1 cellular context compared by ENCODE assay signal in the genomic region with DNA sequence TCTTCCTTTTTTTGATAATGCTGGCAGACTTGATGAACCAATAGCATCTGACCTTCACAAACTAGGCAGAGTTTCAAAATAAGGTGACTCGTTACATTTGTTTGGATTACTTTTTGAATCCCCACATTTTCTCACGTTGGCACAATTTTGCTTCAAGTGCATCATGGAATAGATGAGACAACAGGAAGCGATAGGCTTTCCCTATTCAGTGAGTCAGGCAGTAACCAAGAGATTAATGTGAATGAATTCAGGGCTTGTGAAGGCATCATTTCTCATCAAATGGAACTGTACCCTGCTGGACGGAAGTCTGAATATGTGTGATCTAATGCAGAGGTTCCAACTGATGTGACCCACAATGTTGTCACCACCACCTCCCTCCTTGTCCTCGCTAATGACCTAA.
TF ChIP-seq lines count a peak whose summit lies in the region.

No MANE protein-coding gene starts in this region.

TF ChIP-seq in SK-N-SH treated with all-trans-retinoic acid at 6 μM for 48 hours, 23 proteins besides CTCF, POLR2A, EP300 and RAD21 (continued from another document):
- TF ChIP-seq, protein P1, sequence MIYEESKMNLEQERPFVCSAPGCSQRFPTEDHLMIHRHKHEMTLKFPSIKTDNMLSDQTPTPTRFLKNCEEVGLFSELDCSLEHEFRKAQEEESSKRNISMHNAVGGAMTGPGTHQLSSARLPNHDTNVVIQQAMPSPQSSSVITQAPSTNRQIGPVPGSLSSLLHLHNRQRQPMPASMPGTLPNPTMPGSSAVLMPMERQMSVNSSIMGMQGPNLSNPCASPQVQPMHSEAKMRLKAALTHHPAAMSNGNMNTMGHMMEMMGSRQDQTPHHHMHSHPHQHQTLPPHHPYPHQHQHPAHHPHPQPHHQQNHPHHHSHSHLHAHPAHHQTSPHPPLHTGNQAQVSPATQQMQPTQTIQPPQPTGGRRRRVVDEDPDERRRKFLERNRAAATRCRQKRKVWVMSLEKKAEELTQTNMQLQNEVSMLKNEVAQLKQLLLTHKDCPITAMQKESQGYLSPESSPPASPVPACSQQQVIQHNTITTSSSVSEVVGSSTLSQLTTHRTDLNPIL (CRISPR knock-in tag; IDR thresholded peaks at IDR 0.05; ENCODE audit: low read depth), result no peak
- TF ChIP-seq ZNF8 (CRISPR knock-in tag; IDR thresholded peaks at IDR 0.05) (no peak), PPARA (CRISPR knock-in tag; IDR thresholded peaks at IDR 0.05; ENCODE audit: borderline replicate concordance) (no peak), ZC3H10 (CRISPR knock-in tag; IDR thresholded peaks at IDR 0.05) (no peak), TOX (CRISPR knock-in tag; IDR thresholded peaks at IDR 0.05; ENCODE audit: borderline replicate concordance) (no peak), RARB (CRISPR knock-in tag; IDR thresholded peaks at IDR 0.05) (no peak), ISL1 (CRISPR knock-in tag; IDR thresholded peaks at IDR 0.05) (no peak)
